Comparison of ENCODE assay signal across 1 cellular context in the genomic region with DNA sequence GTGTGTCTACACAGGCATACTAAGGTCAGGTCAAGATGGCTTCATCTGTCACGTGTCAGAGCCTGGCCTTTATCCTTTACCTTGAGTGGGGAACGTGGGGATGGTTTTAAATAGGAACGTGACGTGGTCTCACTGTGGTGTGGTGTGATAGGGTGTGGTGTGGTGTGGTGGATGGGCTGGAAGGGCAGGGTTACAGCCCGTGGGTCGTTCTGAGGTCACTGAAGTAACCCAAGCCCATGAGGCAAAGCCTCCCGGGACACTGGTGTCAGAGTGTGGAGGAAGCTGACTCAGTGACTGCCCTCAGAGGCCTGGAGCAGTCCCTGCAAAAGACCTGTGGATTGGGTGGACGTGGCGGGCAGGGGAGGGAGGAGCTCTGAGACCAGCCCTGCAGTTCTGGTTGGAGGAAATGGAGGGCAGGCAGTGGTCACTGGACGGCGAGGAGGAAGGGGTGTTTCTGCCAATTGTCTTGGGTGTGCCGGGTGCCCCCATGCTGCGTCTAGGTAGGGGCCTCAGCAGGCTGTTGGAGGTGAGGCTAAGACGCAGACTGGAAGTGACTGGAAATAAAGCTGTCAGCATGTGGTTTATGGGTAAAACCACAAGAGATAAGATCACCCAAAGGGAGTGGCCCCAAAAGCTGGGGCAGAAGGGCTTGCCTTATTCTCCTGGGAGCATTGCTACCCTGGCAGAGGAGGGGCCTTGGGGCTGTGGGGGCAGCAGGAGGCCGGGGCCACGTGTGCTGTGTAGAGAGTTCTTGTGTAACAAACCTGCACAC.
A peak's percentile ranks its signal among the peaks of the same experiment; 100 is the strongest.
TF ChIP-seq lines count a peak whose summit lies in the region.

No MANE protein-coding gene starts in this region.

TF ChIP-seq in HEK293, 187 proteins besides CTCF, POLR2A, EP300 and RAD21 (continued from another document and continues in another):
- TF ChIP-seq BCL11B (tag by site-specific recombination; IDR thresholded peaks at IDR 0.05; ENCODE audit: low read depth) (peak; percentile 60; the same call in 1 of the 2 replicates), ZBTB1 (tag by site-specific recombination; IDR thresholded peaks at IDR 0.05) (peak; percentile 44; the same call in 1 of the 2 replicates), ZNF792 (tag by site-specific recombination; IDR thresholded peaks at IDR 0.05) (no peak), ZBTB8A (tag by site-specific recombination; IDR thresholded peaks at IDR 0.05) (peak; percentile 88), ZBTB21 (tag by site-specific recombination; IDR thresholded peaks at IDR 0.05) (0 out of 2 replicates have a peak, but pooled peaks have one; percentile 40), ZNF184 (tag by site-specific recombination; IDR thresholded peaks at IDR 0.05) (no peak), ZNF610 (tag by site-specific recombination; IDR thresholded peaks at IDR 0.05; ENCODE audit: borderline replicate concordance) (peak; percentile 35; the same call in 1 of the 2 replicates), GLIS1 (tag by site-specific recombination; IDR thresholded peaks at IDR 0.05) (peak; percentile 99), KLF7 (tag by site-specific recombination; IDR thresholded peaks at IDR 0.05; ENCODE audit: borderline replicate concordance) (peak; percentile 100), ZFP69B (tag by site-specific recombination; IDR thresholded peaks at IDR 0.05) (peak; percentile 84), ZXDB (tag by site-specific recombination; IDR thresholded peaks at IDR 0.05) (peak; percentile 97), ZNF660 (tag by site-specific recombination; IDR thresholded peaks at IDR 0.05) (peak; percentile 78), ZNF510 (tag by site-specific recombination; IDR thresholded peaks at IDR 0.05; ENCODE audit: insufficient replicate concordance) (peak; percentile 63), KLF10 (tag by site-specific recombination; IDR thresholded peaks at IDR 0.05) (peak; percentile 92), ZNF600 (tag by site-specific recombination; IDR thresholded peaks at IDR 0.05) (peak; percentile 82; the same call in 1 of the 2 replicates), KLF9 (tag by site-specific recombination; IDR thresholded peaks at IDR 0.05; ENCODE audit: low read depth) (peak; percentile 50; the same call in 1 of the 2 replicates), ZSCAN16 (tag by site-specific recombination; IDR thresholded peaks at IDR 0.05) (peak; percentile 56), ZNF10 (tag by site-specific recombination; IDR thresholded peaks at IDR 0.05) (peak; percentile 56; the same call in 1 of the 2 replicates), ZNF341 (tag by site-specific recombination; IDR thresholded peaks at IDR 0.05; ENCODE audit: low read depth) (peak; percentile 85), SCRT2 (tag by site-specific recombination; IDR thresholded peaks at IDR 0.05) (peak; percentile 98), KLF1 (tag by site-specific recombination; IDR thresholded peaks at IDR 0.05) (peak; percentile 99), ZNF843 (tag by site-specific recombination; IDR thresholded peaks at IDR 0.05) (peak; percentile 98), WT1 (tag by site-specific recombination; IDR thresholded peaks at IDR 0.05) (peak; percentile 99), ZNF629 (tag by site-specific recombination; IDR thresholded peaks at IDR 0.05) (peak; percentile 94), SP7 (tag by site-specific recombination; IDR thresholded peaks at IDR 0.05) (peak; percentile 98), ZBTB20 (tag by site-specific recombination; IDR thresholded peaks at IDR 0.05) (peak; percentile 73; the same call in 1 of the 2 replicates), ZNF112 (tag by site-specific recombination; IDR thresholded peaks at IDR 0.05) (no peak), REPIN1 (tag by site-specific recombination; IDR thresholded peaks at IDR 0.05; ENCODE audit: low read depth) (no peak)
- TF ChIP-seq, protein P1, sequence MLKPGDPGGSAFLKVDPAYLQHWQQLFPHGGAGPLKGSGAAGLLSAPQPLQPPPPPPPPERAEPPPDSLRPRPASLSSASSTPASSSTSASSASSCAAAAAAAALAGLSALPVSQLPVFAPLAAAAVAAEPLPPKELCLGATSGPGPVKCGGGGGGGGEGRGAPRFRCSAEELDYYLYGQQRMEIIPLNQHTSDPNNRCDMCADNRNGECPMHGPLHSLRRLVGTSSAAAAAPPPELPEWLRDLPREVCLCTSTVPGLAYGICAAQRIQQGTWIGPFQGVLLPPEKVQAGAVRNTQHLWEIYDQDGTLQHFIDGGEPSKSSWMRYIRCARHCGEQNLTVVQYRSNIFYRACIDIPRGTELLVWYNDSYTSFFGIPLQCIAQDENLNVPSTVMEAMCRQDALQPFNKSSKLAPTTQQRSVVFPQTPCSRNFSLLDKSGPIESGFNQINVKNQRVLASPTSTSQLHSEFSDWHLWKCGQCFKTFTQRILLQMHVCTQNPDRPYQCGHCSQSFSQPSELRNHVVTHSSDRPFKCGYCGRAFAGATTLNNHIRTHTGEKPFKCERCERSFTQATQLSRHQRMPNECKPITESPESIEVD (tag by site-specific recombination; IDR thresholded peaks at IDR 0.05), result peak; percentile 81
- TF ChIP-seq, protein P2, sequence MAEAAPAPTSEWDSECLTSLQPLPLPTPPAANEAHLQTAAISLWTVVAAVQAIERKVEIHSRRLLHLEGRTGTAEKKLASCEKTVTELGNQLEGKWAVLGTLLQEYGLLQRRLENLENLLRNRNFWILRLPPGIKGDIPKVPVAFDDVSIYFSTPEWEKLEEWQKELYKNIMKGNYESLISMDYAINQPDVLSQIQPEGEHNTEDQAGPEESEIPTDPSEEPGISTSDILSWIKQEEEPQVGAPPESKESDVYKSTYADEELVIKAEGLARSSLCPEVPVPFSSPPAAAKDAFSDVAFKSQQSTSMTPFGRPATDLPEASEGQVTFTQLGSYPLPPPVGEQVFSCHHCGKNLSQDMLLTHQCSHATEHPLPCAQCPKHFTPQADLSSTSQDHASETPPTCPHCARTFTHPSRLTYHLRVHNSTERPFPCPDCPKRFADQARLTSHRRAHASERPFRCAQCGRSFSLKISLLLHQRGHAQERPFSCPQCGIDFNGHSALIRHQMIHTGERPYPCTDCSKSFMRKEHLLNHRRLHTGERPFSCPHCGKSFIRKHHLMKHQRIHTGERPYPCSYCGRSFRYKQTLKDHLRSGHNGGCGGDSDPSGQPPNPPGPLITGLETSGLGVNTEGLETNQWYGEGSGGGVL (tag by site-specific recombination; IDR thresholded peaks at IDR 0.05), result peak; percentile 69
- TF ChIP-seq, protein P3, sequence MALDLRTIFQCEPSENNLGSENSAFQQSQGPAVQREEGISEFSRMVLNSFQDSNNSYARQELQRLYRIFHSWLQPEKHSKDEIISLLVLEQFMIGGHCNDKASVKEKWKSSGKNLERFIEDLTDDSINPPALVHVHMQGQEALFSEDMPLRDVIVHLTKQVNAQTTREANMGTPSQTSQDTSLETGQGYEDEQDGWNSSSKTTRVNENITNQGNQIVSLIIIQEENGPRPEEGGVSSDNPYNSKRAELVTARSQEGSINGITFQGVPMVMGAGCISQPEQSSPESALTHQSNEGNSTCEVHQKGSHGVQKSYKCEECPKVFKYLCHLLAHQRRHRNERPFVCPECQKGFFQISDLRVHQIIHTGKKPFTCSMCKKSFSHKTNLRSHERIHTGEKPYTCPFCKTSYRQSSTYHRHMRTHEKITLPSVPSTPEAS (tag by site-specific recombination; IDR thresholded peaks at IDR 0.05), result peak; percentile 42; the same call in 1 of the 2 replicates
- TF ChIP-seq, protein P4, sequence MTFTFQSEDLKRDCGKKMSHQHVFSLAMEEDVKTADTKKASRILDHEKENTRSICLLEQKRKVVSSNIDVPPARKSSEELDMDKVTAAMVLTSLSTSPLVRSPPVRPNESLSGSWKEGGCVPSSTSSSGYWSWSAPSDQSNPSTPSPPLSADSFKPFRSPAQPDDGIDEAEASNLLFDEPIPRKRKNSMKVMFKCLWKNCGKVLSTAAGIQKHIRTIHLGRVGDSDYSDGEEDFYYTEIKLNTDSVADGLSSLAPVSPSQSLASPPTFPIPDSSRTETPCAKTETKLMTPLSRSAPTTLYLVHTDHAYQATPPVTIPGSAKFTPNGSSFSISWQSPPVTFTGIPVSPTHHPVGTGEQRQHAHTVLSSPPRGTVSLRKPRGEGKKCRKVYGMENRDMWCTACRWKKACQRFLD (tag by site-specific recombination; IDR thresholded peaks at IDR 0.05), result no peak
- TF ChIP-seq, protein P5, sequence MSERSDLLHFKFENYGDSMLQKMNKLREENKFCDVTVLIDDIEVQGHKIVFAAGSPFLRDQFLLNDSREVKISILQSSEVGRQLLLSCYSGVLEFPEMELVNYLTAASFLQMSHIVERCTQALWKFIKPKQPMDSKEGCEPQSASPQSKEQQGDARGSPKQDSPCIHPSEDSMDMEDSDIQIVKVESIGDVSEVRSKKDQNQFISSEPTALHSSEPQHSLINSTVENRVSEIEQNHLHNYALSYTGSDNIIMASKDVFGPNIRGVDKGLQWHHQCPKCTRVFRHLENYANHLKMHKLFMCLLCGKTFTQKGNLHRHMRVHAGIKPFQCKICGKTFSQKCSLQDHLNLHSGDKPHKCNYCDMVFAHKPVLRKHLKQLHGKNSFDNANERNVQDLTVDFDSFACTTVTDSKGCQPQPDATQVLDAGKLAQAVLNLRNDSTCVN (tag by site-specific recombination; optimal IDR thresholded peaks at IDR 0.05), result no peak
- TF ChIP-seq, protein P6, sequence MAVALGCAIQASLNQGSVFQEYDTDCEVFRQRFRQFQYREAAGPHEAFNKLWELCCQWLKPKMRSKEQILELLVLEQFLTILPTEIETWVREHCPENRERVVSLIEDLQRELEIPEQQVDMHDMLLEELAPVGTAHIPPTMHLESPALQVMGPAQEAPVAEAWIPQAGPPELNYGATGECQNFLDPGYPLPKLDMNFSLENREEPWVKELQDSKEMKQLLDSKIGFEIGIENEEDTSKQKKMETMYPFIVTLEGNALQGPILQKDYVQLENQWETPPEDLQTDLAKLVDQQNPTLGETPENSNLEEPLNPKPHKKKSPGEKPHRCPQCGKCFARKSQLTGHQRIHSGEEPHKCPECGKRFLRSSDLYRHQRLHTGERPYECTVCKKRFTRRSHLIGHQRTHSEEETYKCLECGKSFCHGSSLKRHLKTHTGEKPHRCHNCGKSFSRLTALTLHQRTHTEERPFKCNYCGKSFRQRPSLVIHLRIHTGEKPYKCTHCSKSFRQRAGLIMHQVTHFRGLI (tag by site-specific recombination; IDR thresholded peaks at IDR 0.05), result peak; percentile 49; the same call in 1 of the 2 replicates
- TF ChIP-seq, protein P7, sequence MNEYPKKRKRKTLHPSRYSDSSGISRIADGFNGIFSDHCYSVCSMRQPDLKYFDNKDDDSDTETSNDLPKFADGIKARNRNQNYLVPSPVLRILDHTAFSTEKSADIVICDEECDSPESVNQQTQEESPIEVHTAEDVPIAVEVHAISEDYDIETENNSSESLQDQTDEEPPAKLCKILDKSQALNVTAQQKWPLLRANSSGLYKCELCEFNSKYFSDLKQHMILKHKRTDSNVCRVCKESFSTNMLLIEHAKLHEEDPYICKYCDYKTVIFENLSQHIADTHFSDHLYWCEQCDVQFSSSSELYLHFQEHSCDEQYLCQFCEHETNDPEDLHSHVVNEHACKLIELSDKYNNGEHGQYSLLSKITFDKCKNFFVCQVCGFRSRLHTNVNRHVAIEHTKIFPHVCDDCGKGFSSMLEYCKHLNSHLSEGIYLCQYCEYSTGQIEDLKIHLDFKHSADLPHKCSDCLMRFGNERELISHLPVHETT (tag by site-specific recombination; IDR thresholded peaks at IDR 0.05), result peak; percentile 85
- TF ChIP-seq, protein P8, sequence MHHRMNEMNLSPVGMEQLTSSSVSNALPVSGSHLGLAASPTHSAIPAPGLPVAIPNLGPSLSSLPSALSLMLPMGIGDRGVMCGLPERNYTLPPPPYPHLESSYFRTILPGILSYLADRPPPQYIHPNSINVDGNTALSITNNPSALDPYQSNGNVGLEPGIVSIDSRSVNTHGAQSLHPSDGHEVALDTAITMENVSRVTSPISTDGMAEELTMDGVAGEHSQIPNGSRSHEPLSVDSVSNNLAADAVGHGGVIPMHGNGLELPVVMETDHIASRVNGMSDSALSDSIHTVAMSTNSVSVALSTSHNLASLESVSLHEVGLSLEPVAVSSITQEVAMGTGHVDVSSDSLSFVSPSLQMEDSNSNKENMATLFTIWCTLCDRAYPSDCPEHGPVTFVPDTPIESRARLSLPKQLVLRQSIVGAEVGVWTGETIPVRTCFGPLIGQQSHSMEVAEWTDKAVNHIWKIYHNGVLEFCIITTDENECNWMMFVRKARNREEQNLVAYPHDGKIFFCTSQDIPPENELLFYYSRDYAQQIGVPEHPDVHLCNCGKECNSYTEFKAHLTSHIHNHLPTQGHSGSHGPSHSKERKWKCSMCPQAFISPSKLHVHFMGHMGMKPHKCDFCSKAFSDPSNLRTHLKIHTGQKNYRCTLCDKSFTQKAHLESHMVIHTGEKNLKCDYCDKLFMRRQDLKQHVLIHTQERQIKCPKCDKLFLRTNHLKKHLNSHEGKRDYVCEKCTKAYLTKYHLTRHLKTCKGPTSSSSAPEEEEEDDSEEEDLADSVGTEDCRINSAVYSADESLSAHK (tag by site-specific recombination; IDR thresholded peaks at IDR 0.05), result peak; percentile 88
- TF ChIP-seq, protein P9, sequence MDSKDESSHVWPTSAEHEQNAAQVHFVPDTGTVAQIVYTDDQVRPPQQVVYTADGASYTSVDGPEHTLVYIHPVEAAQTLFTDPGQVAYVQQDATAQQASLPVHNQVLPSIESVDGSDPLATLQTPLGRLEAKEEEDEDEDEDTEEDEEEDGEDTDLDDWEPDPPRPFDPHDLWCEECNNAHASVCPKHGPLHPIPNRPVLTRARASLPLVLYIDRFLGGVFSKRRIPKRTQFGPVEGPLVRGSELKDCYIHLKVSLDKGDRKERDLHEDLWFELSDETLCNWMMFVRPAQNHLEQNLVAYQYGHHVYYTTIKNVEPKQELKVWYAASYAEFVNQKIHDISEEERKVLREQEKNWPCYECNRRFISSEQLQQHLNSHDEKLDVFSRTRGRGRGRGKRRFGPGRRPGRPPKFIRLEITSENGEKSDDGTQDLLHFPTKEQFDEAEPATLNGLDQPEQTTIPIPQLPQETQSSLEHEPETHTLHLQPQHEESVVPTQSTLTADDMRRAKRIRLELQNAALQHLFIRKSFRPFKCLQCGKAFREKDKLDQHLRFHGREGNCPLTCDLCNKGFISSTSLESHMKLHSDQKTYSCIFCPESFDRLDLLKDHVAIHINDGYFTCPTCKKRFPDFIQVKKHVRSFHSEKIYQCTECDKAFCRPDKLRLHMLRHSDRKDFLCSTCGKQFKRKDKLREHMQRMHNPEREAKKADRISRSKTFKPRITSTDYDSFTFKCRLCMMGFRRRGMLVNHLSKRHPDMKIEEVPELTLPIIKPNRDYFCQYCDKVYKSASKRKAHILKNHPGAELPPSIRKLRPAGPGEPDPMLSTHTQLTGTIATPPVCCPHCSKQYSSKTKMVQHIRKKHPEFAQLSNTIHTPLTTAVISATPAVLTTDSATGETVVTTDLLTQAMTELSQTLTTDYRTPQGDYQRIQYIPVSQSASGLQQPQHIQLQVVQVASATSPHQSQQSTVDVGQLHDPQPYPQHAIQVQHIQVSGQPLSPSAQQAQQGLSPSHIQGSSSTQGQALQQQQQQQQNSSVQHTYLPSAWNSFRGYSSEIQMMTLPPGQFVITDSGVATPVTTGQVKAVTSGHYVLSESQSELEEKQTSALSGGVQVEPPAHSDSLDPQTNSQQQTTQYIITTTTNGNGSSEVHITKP (tag by site-specific recombination; IDR thresholded peaks at IDR 0.05), result peak; percentile 93
- TF ChIP-seq, protein P10, sequence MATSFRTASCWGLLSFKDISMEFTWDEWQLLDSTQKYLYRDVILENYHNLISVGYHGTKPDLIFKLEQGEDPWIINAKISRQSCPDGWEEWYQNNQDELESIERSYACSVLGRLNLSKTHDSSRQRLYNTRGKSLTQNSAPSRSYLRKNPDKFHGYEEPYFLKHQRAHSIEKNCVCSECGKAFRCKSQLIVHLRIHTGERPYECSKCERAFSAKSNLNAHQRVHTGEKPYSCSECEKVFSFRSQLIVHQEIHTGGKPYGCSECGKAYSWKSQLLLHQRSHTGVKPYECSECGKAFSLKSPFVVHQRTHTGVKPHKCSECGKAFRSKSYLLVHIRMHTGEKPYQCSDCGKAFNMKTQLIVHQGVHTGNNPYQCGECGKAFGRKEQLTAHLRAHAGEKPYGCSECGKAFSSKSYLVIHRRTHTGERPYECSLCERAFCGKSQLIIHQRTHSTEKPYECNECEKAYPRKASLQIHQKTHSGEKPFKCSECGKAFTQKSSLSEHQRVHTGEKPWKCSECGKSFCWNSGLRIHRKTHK (tag by site-specific recombination; IDR thresholded peaks at IDR 0.05), result no peak
